Comparison of ENCODE assay signal across 17 cellular contexts in genomic region chr3:47901280-47901833, GRCh38.
A peak's percentile ranks its signal among the peaks of the same experiment; 100 is the strongest.
DNase-seq lines count a peak whose midpoint lies in the region; ATAC-seq and TF ChIP-seq lines count a peak whose summit lies in the region.
"Had no signal": no experiment of that assay in that cellular context is flagged by ENCODE, and none has a peak within 500 bp of the region (broad histone marks: within the 10 kb centered on the region; RNA-seq: fewer than 3 reads in every experiment).

No MANE protein-coding gene starts in this region.

- H3K4me1 ChIP-seq in ascending aorta = peaks cover 0 to 17% of the 10 kb centered on the region in 2 donors
- H3K4me1 ChIP-seq in lung (ENCODE audit: control insufficient read depth in 2 of 2, insufficient read depth in 2 of 2, low read length in 2 of 2) = no peaks in the 10 kb centered on the region
- H3K4me1 ChIP-seq: BLaER1 treated with 17β-estradiol and CSF1 and Interleukin-3, amounts not matched to agents 10 nM and 100 nM had no signal

- H3K27me3 ChIP-seq in ascending aorta = no peaks in the 10 kb centered on the region
- H3K27me3 ChIP-seq in lung (ENCODE audit: control insufficient read depth, insufficient read depth) = no peaks in the 10 kb centered on the region
- H3K27me3 ChIP-seq: BLaER1 treated with 17β-estradiol and CSF1 and Interleukin-3, amounts not matched to agents 10 nM and 100 nM had no signal

- no peak for TF ChIP-seq CTCF in ascending aorta (IDR thresholded peaks at IDR 0.05)
- TF ChIP-seq CTCF in lung (IDR thresholded peaks at IDR 0.05; ENCODE audit: control extremely low read depth, extremely low read depth) = no peak
- no peak for TF ChIP-seq CTCF in GM10248 (IDR thresholded peaks at IDR 0.05; ENCODE audit: control extremely low read depth, extremely low read depth, low read depth, missing control alignments)

- H3K4me3 ChIP-seq in ascending aorta = no peak overlapping the region
- no peak overlapping the region for H3K4me3 ChIP-seq in lung
- H3K4me3 ChIP-seq: BLaER1 treated with 17β-estradiol and CSF1 and Interleukin-3, amounts not matched to agents 10 nM and 100 nM had no signal

- intact Hi-C loops in ascending aorta (cut with DNase I) = no loop called here

- ATAC-seq in lung (ENCODE audit: insufficient read depth, low FRiP score) (peak; percentile 41), GM19455 (IDR thresholded peaks at IDR 0.05; ENCODE audit: unreplicated experiment) (no peak)
- ATAC-seq: CD8-positive, alpha-beta T cell had no signal

- CTCF ChIA-PET in GM10248 (lab: Yijun Ruan, JAX) = interaction anchor here (2.0 kb wide), 1 partner anchor 10 kb away, joined by 6 read pairs; no protein-coding TSS in a partner anchor

- DNase-seq in EH (ENCODE audit: low read depth) (peak; percentile 18), ascending aorta (ENCODE audit: low spot score in 2 of 2) (no peak), lung (ENCODE audit: low spot score) (peak; percentile 42), smooth muscle cell of the brain vasculature (ENCODE audit: low read depth, low spot score) (peak; percentile 44), midbrain (lab: John Stamatoyannopoulos, UW) (no peak), GM10248 (ENCODE audit: extremely low spot score) (no peak)
- DNase-seq: CD8-positive, alpha-beta T cell; HCEC 1CT; NCI-H1417 treated with DMSO at 0.1 percent for 48 hours; NCI-H187 treated with DMSO at 0.1 percent for 48 hours; NCI-H2227 treated with DMSO at 0.1 percent for 48 hours; NCI-H510A treated with DMSO at 0.1 percent for 48 hours; NCI-H774; OCI-M1; SHP77 had no signal

- peaks cover 12 to 34% of the 10 kb centered on the region in 2 donors for H3K36me3 ChIP-seq in ascending aorta
- peaks cover 3 to 12% of the 10 kb centered on the region in 2 donors for H3K36me3 ChIP-seq in lung (ENCODE audit: control insufficient read depth in 2 of 2, insufficient read depth in 2 of 2, low read length in 2 of 2)

- POLR2A ChIA-PET in GM10248 (lab: Yijun Ruan, JAX) = interaction anchor here (0.6 to 0.7 kb wide), 2 partner anchors 32 to 1193 kb away, joined by 3 to 5 read pairs; partner anchors contain the start of gene QRICH1

- WGBS in lung, 2 donors = 80 to 91% methylated on average over 7 of the region's 7 CpGs

- H3K27ac ChIP-seq in ascending aorta (peak overlapping the region; percentile 0 to 45), lung (ENCODE audit: low read depth in 1 of 2, low read length in 1 of 2) (peak overlapping the region in 1 of 2 donors; percentile 7)
- H3K27ac ChIP-seq: BLaER1 treated with 17β-estradiol and CSF1 and Interleukin-3, amounts not matched to agents 10 nM and 100 nM had no signal

- H3K9me3 ChIP-seq in ascending aorta (no peaks in the 10 kb centered on the region), lung (ENCODE audit: control insufficient read depth in 2 of 2, insufficient read depth in 1 of 2, low read length in 1 of 2) (no peaks in the 10 kb centered on the region)
- H3K9me3 ChIP-seq: BLaER1 treated with 17β-estradiol and CSF1 and Interleukin-3, amounts not matched to agents 10 nM and 100 nM had no signal

Comparison
In these comparisons a context has a peak if more than half of its experiments do, and no peak if none do; other contexts are left out.
1. DNase-seq: peak in EH (single experiment), lung (single experiment) and smooth muscle cell of the brain vasculature (single experiment); none in ascending aorta (0 of 2), midbrain (single experiment) and GM10248 (single experiment).